In genomic region chr22:39973656-39974055, GRCh38 we compare ENCODE assay signal across 26 cellular contexts. TPM values are rescaled to one million over a fixed set of nuclear protein-coding genes. Genes with fewer than 3 reads are reported as not detected.
"Had no signal": no experiment of that assay in that cellular context is flagged by ENCODE, and none has a peak within 500 bp of the region (broad histone marks: within the 10 kb centered on the region; RNA-seq: fewer than 3 reads in every experiment).

No MANE protein-coding gene starts in this region.

- H3K4me3 Mint-ChIP-seq: activated CD8-positive, alpha-beta T cell treated with anti-CD3 and anti-CD28 coated beads, Interleukin-2, amount 10 ng/mL, durations not matched to agents 7 days and 5 days had no signal

- H3K27ac Mint-ChIP-seq: activated CD8-positive, alpha-beta T cell treated with anti-CD3 and anti-CD28 coated beads, Interleukin-2, amount 10 ng/mL, durations not matched to agents 7 days and 5 days had no signal

- H3K9me2 ChIP-seq: SK-N-SH had no signal

- H3K27ac ChIP-seq: brain microvascular endothelial cell, SJCRH30, WERI-Rb-1 had no signal

- H3K36me3 ChIP-seq: brain microvascular endothelial cell, SJCRH30, WERI-Rb-1 had no signal

- H3K4me3 ChIP-seq: SJCRH30 had no signal

- H3K4me1 ChIP-seq: SJCRH30 had no signal

- ATAC-seq: activated CD8-positive, alpha-beta T cell treated with anti-CD3 and anti-CD28 coated beads, Interleukin-2, amount 10 ng/mL, durations not matched to agents 7 days and 5 days had no signal

- H3K9ac ChIP-seq: SK-N-SH had no signal

- DNase-seq: activated CD4-positive, alpha-beta T cell treated with anti-CD3 and anti-CD28 coated beads for 4 hours; activated CD4-positive, alpha-beta T cell treated with anti-CD3 and anti-CD28 coated beads, Interleukin-2, amount 50 U/mL, for 4 hours; activated CD8-positive, alpha-beta memory T cell treated with anti-CD3 and anti-CD28 coated beads, Interleukin-2, amount 50 U/mL, for 48 hours; activated CD8-positive, alpha-beta T cell treated with anti-CD3 and anti-CD28 coated beads, Interleukin-2, amount 10 ng/mL, durations not matched to agents 7 days and 5 days; activated naive CD4-positive, alpha-beta T cell treated with anti-CD3 and anti-CD28 coated beads, Interleukin-2, amount 50 U/mL, for 16 hours; activated T-cell treated with anti-CD3 and anti-CD28 coated beads, Interleukin-2, amount 50 U/mL, for 1 hour; brain microvascular endothelial cell; KG1; NCI-H1092; NCI-H1417; NCI-H2029; NCI-H2107; NCI-H2171 treated with DMSO at 0.1 percent for 48 hours; NCI-H226; NCI-H526; NCI-H774; SJCRH30; SK-N-SH; T-helper 1 cell; WERI-Rb-1 had no signal

- H3K9me3 ChIP-seq: SJCRH30, SK-N-SH had no signal

- H3K4me2 ChIP-seq: SK-N-SH had no signal

RNA-seq across cellular contexts. Expression of gene TMA7B, which starts 13.5 kb away (rescaled TPM):
- total RNA-seq: cardiac septum, LHCN-M2, M059J, NCI-H460, OCI-LY7 had no signal
- polyA plus RNA-seq: SK-N-SH had no signal

RNA-seq across cellular contexts. Expression of gene FAM83F, which starts 21.1 kb away (rescaled TPM):
- total RNA-seq: LHCN-M2, M059J, OCI-LY7, RPMI7951, SJCRH30 had no signal
- polyA plus RNA-seq: SK-N-SH had no signal
